Comparison of ENCODE assay signal across 1 cellular context in the genomic region with DNA sequence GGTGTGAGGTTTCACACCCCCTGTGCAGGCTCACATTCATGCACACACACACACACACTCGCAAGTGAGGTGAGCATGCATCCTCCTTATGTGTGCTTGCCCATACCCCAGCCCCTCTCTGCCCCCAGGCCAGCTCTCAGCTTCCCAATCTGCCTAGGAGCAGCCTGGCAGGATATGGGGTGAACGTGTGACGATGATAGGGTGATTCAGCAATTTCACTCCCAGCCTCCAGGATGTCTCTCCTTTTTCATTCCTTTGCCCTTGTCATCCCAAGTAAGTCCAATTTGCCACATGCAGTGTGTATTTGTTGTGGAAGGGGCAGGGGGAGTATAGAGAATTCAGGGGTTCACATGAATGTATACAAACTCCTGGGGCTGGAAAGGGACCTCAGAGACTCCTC.
TF ChIP-seq lines count a peak whose summit lies in the region.

No MANE protein-coding gene starts in this region.

TF ChIP-seq in K562, 482 proteins besides CTCF, POLR2A, EP300 and RAD21 (continued from another document and continues in another):
- TF ChIP-seq MGA (IDR thresholded peaks at IDR 0.05) (peak; percentile 20; the same call in 1 of the 2 replicates), OTX1 (CRISPR knock-in tag; IDR thresholded peaks at IDR 0.05) (no peak), FOXM1 (IDR thresholded peaks at IDR 0.05; ENCODE audit: low read depth) (no peak), FOXM1 (CRISPR knock-in tag; IDR thresholded peaks at IDR 0.05; ENCODE audit: low read depth) (no peak), ZNF134 (CRISPR knock-in tag; conservative IDR thresholded peaks at IDR 0.05) (no peak), ZNF785 (CRISPR knock-in tag; IDR thresholded peaks at IDR 0.05) (no peak), RBM22 (IDR thresholded peaks at IDR 0.05; ENCODE audit: low read depth, low read length, poor library complexity, severe bottlenecking) (no peak), DNMT1 (IDR thresholded peaks at IDR 0.05) (no peak), GTF3C2 (IDR thresholded peaks at IDR 0.05; ENCODE audit: borderline replicate concordance, extremely low read depth, insufficient read length) (no peak), ATF4 (CRISPR knock-in tag; IDR thresholded peaks at IDR 0.05) (no peak), MYBL2 (IDR thresholded peaks at IDR 0.05; ENCODE audit: low read depth) (no peak), MYBL2 (CRISPR knock-in tag; IDR thresholded peaks at IDR 0.05; ENCODE audit: borderline replicate concordance) (no peak), CEBPZ (IDR thresholded peaks at IDR 0.05; ENCODE audit: borderline replicate concordance, low read depth, low read length) (no peak), ATF1 (CRISPR knock-in tag; IDR thresholded peaks at IDR 0.05) (no peak), ATF1 (tag; IDR thresholded peaks at IDR 0.05) (no peak), ZNF347 (CRISPR knock-in tag; IDR thresholded peaks at IDR 0.05; ENCODE audit: low read depth) (no peak), RBM15 (IDR thresholded peaks at IDR 0.05; ENCODE audit: insufficient read depth, low read length) (no peak), TRIM24 (IDR thresholded peaks at IDR 0.05) (no peak), RFX7 (CRISPR knock-in tag; IDR thresholded peaks at IDR 0.05) (no peak), ZNF133 (CRISPR knock-in tag; IDR thresholded peaks at IDR 0.05) (no peak), CREB1 (IDR thresholded peaks at IDR 0.05) (no peak), CREB1 (CRISPR knock-in tag; IDR thresholded peaks at IDR 0.05) (no peak), EZH2 (IDR thresholded peaks at IDR 0.05; ENCODE audit: borderline replicate concordance, low read depth, low read length) (no peak), CSDE1 (IDR thresholded peaks at IDR 0.05) (no peak), YY1 (IDR thresholded peaks at IDR 0.05; ENCODE audit: borderline replicate concordance in 1 of 3, control insufficient read depth in 1 of 3, extremely low read depth in 1 of 3, insufficient read depth in 3 of 3, insufficient read length in 1 of 3, insufficient replicate concordance in 2 of 3, low read depth in 1 of 3, low read length in 2 of 3) (no peak), MAX (CRISPR knock-in tag; IDR thresholded peaks at IDR 0.05) (peak; percentile 57; the same call in 1 of the 2 replicates), PHB (CRISPR knock-in tag; IDR thresholded peaks at IDR 0.05) (no peak), NFE2 (IDR thresholded peaks at IDR 0.05; ENCODE audit: low read depth) (peak; percentile 73), ZNF699 (CRISPR knock-in tag; IDR thresholded peaks at IDR 0.05; ENCODE audit: insufficient replicate concordance) (no peak), BHLHE40 (IDR thresholded peaks at IDR 0.05; ENCODE audit: low read length) (no peak), ZBTB9 (CRISPR knock-in tag; IDR thresholded peaks at IDR 0.05) (no peak)
- TF ChIP-seq, protein P1, sequence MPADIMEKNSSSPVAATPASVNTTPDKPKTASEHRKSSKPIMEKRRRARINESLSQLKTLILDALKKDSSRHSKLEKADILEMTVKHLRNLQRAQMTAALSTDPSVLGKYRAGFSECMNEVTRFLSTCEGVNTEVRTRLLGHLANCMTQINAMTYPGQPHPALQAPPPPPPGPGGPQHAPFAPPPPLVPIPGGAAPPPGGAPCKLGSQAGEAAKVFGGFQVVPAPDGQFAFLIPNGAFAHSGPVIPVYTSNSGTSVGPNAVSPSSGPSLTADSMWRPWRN (IDR thresholded peaks at IDR 0.05; ENCODE audit: low read depth), result no peak
- TF ChIP-seq, protein P2, sequence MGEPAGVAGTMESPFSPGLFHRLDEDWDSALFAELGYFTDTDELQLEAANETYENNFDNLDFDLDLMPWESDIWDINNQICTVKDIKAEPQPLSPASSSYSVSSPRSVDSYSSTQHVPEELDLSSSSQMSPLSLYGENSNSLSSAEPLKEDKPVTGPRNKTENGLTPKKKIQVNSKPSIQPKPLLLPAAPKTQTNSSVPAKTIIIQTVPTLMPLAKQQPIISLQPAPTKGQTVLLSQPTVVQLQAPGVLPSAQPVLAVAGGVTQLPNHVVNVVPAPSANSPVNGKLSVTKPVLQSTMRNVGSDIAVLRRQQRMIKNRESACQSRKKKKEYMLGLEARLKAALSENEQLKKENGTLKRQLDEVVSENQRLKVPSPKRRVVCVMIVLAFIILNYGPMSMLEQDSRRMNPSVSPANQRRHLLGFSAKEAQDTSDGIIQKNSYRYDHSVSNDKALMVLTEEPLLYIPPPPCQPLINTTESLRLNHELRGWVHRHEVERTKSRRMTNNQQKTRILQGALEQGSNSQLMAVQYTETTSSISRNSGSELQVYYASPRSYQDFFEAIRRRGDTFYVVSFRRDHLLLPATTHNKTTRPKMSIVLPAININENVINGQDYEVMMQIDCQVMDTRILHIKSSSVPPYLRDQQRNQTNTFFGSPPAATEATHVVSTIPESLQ (CRISPR knock-in tag; IDR thresholded peaks at IDR 0.05), result no peak
